Comparison of ENCODE assay signal across 1 cellular context in the genomic region with DNA sequence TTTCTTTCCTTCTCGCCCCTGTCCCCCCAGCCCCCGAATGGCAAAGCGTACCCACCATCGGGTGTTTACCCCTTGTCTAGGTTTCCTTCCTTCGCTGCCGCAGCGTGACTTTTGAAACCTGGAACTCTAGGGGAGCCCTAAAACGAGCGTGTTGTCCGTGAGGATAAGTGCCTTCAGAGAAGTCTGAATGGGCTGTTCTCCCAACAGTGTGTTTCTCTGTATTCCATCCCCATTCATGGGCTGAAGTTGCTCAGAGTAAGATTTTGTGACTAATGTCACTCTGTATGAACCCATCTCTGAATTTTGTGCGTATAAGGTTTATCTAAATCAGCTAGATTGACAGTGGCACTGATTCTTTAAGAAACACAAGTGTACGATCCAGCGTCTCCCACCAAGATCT.
TF ChIP-seq lines count a peak whose summit lies in the region.

No MANE protein-coding gene starts in this region.

TF ChIP-seq in HCT116, 20 proteins besides CTCF, POLR2A, EP300 and RAD21 (continued from another document):
- TF ChIP-seq SRF (IDR thresholded peaks at IDR 0.05; ENCODE audit: low read depth) (no peak), CBX3 (IDR thresholded peaks at IDR 0.05; ENCODE audit: low read depth) (no peak), ZNF274 (IDR thresholded peaks at IDR 0.05; ENCODE audit: low read depth, low read length) (no peak), EZH2phosphoT487 (IDR thresholded peaks at IDR 0.05; ENCODE audit: borderline replicate concordance) (no peak), SP1 (IDR thresholded peaks at IDR 0.05; ENCODE audit: low read depth) (no peak), ELF1 (IDR thresholded peaks at IDR 0.05; ENCODE audit: borderline replicate concordance, low read depth) (no peak)
- TF ChIP-seq, protein P1, sequence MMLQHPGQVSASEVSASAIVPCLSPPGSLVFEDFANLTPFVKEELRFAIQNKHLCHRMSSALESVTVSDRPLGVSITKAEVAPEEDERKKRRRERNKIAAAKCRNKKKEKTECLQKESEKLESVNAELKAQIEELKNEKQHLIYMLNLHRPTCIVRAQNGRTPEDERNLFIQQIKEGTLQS (IDR thresholded peaks at IDR 0.05), result no peak
- TF ChIP-seq, protein P2, sequence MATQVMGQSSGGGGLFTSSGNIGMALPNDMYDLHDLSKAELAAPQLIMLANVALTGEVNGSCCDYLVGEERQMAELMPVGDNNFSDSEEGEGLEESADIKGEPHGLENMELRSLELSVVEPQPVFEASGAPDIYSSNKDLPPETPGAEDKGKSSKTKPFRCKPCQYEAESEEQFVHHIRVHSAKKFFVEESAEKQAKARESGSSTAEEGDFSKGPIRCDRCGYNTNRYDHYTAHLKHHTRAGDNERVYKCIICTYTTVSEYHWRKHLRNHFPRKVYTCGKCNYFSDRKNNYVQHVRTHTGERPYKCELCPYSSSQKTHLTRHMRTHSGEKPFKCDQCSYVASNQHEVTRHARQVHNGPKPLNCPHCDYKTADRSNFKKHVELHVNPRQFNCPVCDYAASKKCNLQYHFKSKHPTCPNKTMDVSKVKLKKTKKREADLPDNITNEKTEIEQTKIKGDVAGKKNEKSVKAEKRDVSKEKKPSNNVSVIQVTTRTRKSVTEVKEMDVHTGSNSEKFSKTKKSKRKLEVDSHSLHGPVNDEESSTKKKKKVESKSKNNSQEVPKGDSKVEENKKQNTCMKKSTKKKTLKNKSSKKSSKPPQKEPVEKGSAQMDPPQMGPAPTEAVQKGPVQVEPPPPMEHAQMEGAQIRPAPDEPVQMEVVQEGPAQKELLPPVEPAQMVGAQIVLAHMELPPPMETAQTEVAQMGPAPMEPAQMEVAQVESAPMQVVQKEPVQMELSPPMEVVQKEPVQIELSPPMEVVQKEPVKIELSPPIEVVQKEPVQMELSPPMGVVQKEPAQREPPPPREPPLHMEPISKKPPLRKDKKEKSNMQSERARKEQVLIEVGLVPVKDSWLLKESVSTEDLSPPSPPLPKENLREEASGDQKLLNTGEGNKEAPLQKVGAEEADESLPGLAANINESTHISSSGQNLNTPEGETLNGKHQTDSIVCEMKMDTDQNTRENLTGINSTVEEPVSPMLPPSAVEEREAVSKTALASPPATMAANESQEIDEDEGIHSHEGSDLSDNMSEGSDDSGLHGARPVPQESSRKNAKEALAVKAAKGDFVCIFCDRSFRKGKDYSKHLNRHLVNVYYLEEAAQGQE (IDR thresholded peaks at IDR 0.05; ENCODE audit: low read depth), result no peak
